9 cellular contexts compared by ENCODE assay signal in the genomic region with DNA sequence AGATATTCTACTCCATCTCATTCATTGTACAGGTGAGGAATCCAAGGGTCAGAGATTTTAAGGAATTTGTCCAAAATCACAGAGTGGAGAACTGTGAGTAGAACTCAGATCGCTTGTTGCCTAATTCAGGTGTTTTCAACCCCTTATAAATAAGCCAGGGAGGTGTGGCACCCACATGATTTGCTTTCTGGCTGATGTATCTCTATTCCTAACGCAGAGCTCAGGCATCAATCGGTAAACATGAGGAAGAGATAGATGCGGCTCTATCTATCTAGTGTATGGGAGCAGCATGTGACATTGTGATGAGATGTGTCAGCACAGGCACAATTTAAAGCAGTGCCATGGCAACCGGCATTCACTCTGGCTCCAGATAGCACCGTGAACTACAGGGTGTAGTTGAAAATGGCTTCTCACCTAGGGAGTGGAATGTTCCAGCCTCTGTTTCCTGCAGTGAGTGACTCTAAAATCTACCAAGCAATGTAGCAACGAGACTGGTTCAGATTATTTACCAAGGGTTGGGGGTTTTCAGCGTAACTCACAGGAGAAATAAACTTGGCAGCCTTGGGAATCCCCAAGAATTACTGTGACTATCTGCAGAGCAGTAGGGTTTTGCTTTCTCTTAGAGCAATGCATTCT.
DNase-seq lines count a peak whose midpoint lies in the region; TF ChIP-seq lines count a peak whose summit lies in the region.
"Had no signal": no experiment of that assay in that cellular context is flagged by ENCODE, and none has a peak within 500 bp of the region (broad histone marks: within the 10 kb centered on the region; RNA-seq: fewer than 3 reads in every experiment).

No MANE protein-coding gene starts in this region.

- no peaks in the 10 kb centered on the region for H3K9me3 ChIP-seq in HEK293 (ENCODE audit: control insufficient read depth, insufficient read depth, low read depth, low read length)

- H3K36me3 ChIP-seq in HEK293 (ENCODE audit: control insufficient read depth in 2 of 2, insufficient read depth in 1 of 2, low read length in 2 of 2) = no peaks in the 10 kb centered on the region
- H3K36me3 ChIP-seq: BLaER1 treated with 17β-estradiol and CSF1 and Interleukin-3, amounts not matched to agents 10 nM and 100 nM had no signal

- peak overlapping the region; percentile 39; the same call in 1 of the 2 replicates for H3K27ac ChIP-seq in HEK293 (ENCODE audit: extremely low read depth, low read depth, low read length)
- H3K27ac ChIP-seq: BLaER1 treated with 17β-estradiol and CSF1 and Interleukin-3, amounts not matched to agents 10 nM and 100 nM had no signal

- TF ChIP-seq CTCF in HEK293 (tag by site-specific recombination; IDR thresholded peaks at IDR 0.05) = no peak

- DNase-seq in NCI-H1436 (lab: John Stamatoyannopoulos, UW) (peak; percentile 16), NCI-H1436 treated with DMSO at 0.1 percent for 48 hours (lab: John Stamatoyannopoulos, UW) (no peak), NCI-H1694 (lab: John Stamatoyannopoulos, UW) (peak; percentile 79), glomerular visceral epithelial cell (ENCODE audit: extremely low spot score) (peak; percentile 54), SW 1271 (lab: John Stamatoyannopoulos, UW) (no peak)
- DNase-seq in activated CD8-positive, alpha-beta memory T cell treated with anti-CD3 and anti-CD28 coated beads, Interleukin-2, amount 50 U/mL, for 4 hours = peak; percentile 34
- DNase-seq in stimulated activated CD8-positive, alpha-beta memory T cell treated with anti-CD3 and anti-CD28 coated beads, Interleukin-12 subunit alpha, Interleukin-12 subunit beta, amount 100 ng/mL, for 1 hour (ENCODE audit: low read depth) = peak; percentile 26

- POLR2A ChIA-PET in HEK293 (lab: Yijun Ruan, JAX) = interaction anchor here (0.7 to 1.1 kb wide), 2 partner anchors 27 to 53 kb away, joined by 3 read pairs; no protein-coding TSS in a partner anchor

- no peak overlapping the region for H3K4me3 ChIP-seq in HEK293 (ENCODE audit: low read depth, low read length)
- H3K4me3 ChIP-seq: BLaER1 treated with 17β-estradiol and CSF1 and Interleukin-3, amounts not matched to agents 10 nM and 100 nM had no signal

- peaks cover 8% of the 10 kb centered on the region for H3K4me1 ChIP-seq in HEK293 (ENCODE audit: control insufficient read depth, insufficient read depth, low read length)

- CTCF ChIA-PET in HEK293 (lab: Yijun Ruan, JAX) = interaction anchor here (0.6 to 1.7 kb wide), 4 partner anchors 43 to 892 kb away, joined by 3 to 7 read pairs (median 3); no protein-coding TSS in a partner anchor

TF ChIP-seq in HEK293, 187 proteins besides CTCF, POLR2A, EP300 and RAD21 (continues in another document):
- TF ChIP-seq ZEB2 (tag by site-specific recombination; IDR thresholded peaks at IDR 0.05) (0 out of 2 replicates have a peak, but pooled peaks have one; percentile 74), ZNF335 (tag by site-specific recombination; conservative IDR thresholded peaks at IDR 0.05) (peak; percentile 68), ZNF561 (tag by site-specific recombination; IDR thresholded peaks at IDR 0.05; ENCODE audit: borderline replicate concordance) (peak; percentile 7; the same call in 1 of the 2 replicates), PRDM10 (tag by site-specific recombination; IDR thresholded peaks at IDR 0.05) (peak; percentile 72), ZNF221 (tag by site-specific recombination; IDR thresholded peaks at IDR 0.05; ENCODE audit: borderline replicate concordance) (0 out of 2 replicates have a peak, but pooled peaks have one; percentile 4)
- TF ChIP-seq, protein P1, sequence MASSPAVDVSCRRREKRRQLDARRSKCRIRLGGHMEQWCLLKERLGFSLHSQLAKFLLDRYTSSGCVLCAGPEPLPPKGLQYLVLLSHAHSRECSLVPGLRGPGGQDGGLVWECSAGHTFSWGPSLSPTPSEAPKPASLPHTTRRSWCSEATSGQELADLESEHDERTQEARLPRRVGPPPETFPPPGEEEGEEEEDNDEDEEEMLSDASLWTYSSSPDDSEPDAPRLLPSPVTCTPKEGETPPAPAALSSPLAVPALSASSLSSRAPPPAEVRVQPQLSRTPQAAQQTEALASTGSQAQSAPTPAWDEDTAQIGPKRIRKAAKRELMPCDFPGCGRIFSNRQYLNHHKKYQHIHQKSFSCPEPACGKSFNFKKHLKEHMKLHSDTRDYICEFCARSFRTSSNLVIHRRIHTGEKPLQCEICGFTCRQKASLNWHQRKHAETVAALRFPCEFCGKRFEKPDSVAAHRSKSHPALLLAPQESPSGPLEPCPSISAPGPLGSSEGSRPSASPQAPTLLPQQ (tag by site-specific recombination; IDR thresholded peaks at IDR 0.05) = 0 out of 2 replicates have a peak, but pooled peaks have one; percentile 14
- TF ChIP-seq, protein P2, sequence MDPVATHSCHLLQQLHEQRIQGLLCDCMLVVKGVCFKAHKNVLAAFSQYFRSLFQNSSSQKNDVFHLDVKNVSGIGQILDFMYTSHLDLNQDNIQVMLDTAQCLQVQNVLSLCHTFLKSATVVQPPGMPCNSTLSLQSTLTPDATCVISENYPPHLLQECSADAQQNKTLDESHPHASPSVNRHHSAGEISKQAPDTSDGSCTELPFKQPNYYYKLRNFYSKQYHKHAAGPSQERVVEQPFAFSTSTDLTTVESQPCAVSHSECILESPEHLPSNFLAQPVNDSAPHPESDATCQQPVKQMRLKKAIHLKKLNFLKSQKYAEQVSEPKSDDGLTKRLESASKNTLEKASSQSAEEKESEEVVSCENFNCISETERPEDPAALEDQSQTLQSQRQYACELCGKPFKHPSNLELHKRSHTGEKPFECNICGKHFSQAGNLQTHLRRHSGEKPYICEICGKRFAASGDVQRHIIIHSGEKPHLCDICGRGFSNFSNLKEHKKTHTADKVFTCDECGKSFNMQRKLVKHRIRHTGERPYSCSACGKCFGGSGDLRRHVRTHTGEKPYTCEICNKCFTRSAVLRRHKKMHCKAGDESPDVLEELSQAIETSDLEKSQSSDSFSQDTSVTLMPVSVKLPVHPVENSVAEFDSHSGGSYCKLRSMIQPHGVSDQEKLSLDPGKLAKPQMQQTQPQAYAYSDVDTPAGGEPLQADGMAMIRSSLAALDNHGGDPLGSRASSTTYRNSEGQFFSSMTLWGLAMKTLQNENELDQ (tag by site-specific recombination; IDR thresholded peaks at IDR 0.05; ENCODE audit: low read depth) = no peak
- TF ChIP-seq, protein P3, sequence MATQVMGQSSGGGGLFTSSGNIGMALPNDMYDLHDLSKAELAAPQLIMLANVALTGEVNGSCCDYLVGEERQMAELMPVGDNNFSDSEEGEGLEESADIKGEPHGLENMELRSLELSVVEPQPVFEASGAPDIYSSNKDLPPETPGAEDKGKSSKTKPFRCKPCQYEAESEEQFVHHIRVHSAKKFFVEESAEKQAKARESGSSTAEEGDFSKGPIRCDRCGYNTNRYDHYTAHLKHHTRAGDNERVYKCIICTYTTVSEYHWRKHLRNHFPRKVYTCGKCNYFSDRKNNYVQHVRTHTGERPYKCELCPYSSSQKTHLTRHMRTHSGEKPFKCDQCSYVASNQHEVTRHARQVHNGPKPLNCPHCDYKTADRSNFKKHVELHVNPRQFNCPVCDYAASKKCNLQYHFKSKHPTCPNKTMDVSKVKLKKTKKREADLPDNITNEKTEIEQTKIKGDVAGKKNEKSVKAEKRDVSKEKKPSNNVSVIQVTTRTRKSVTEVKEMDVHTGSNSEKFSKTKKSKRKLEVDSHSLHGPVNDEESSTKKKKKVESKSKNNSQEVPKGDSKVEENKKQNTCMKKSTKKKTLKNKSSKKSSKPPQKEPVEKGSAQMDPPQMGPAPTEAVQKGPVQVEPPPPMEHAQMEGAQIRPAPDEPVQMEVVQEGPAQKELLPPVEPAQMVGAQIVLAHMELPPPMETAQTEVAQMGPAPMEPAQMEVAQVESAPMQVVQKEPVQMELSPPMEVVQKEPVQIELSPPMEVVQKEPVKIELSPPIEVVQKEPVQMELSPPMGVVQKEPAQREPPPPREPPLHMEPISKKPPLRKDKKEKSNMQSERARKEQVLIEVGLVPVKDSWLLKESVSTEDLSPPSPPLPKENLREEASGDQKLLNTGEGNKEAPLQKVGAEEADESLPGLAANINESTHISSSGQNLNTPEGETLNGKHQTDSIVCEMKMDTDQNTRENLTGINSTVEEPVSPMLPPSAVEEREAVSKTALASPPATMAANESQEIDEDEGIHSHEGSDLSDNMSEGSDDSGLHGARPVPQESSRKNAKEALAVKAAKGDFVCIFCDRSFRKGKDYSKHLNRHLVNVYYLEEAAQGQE (tag by site-specific recombination; IDR thresholded peaks at IDR 0.05) = no peak

Comparison
In these comparisons a context has a peak if more than half of its experiments do, and no peak if none do; other contexts are left out.
1. DNase-seq: peak in NCI-H1436 (single experiment), NCI-H1694 (single experiment), activated CD8-positive, alpha-beta memory T cell treated with anti-CD3 and anti-CD28 coated beads, Interleukin-2, amount 50 U/mL, for 4 hours (single experiment), glomerular visceral epithelial cell (single experiment) and stimulated activated CD8-positive, alpha-beta memory T cell treated with anti-CD3 and anti-CD28 coated beads, Interleukin-12 subunit alpha, Interleukin-12 subunit beta, amount 100 ng/mL, for 1 hour (single experiment); none in NCI-H1436 treated with DMSO at 0.1 percent for 48 hours (single experiment) and SW 1271 (0 of 2).